24 cellular contexts compared by ENCODE assay signal in the genomic region with DNA sequence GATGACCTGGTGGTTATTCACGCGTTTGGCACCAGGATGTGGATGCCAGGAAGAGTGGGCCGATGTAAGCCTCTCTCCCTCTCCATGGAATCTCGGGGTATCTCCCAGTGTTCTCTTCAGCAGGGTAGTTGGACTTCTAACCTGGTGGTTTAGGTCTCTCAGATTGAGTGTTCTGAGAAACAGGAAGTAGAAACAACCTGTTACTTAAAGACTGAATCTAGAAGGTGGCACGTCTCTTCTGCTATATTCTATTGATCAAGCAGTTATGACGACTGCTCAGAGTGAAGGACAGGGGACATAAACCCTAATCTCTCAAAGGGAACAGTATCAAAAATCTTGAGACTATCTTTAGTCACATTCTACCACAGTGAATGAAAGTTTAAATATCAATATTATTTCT.
"Had no signal": no experiment of that assay in that cellular context is flagged by ENCODE, and none has a peak within 500 bp of the region (broad histone marks: within the 10 kb centered on the region; RNA-seq: fewer than 3 reads in every experiment).

No MANE protein-coding gene starts in this region.

- H3K27me3 ChIP-seq: left lung, neural progenitor cell, ovary, right atrium auricular region, right lobe of liver, tibial nerve, uterus had no signal

- H3K4me1 ChIP-seq: left lung, lower lobe of right lung, neural progenitor cell, right atrium auricular region, right lobe of liver, tibial nerve, uterus had no signal

- H3K27ac ChIP-seq: left lung, lower lobe of right lung, neural progenitor cell, ovary, right atrium auricular region, right lobe of liver, tibial nerve, uterus had no signal

- H3K9me3 ChIP-seq: ovary, right atrium auricular region, right lobe of liver, tibial nerve, uterus had no signal

- H3K4me3 ChIP-seq: left lung, lower lobe of right lung, neural progenitor cell, ovary, right atrium auricular region, right lobe of liver, smooth muscle cell, tibial nerve, uterus had no signal

- H3K36me3 ChIP-seq: left lung, lower lobe of right lung, neural progenitor cell, ovary, right atrium auricular region, right lobe of liver, tibial nerve, uterus had no signal

- ATAC-seq: left colon; left lung; lower lobe of right lung; natural killer cell; right lobe of liver; stimulated activated memory B cell treated with anti-CD40 and anti-IgM and Interleukin-4, amounts not matched to agents 10 μg/mL and 1 μg/mL and 100 μg/mL, for 72 hours; stimulated activated naive CD8-positive, alpha-beta T cell treated with anti-CD3 and anti-CD28 coated beads, Interleukin-15, amount 100 ng/mL, for 72 hours had no signal

- H2AFZ ChIP-seq: neural progenitor cell had no signal

- DNase-seq: hippocampal formation; kidney; left colon; left lung; lower lobe of right lung; mesendoderm; naive B cell; natural killer cell; nephron progenitor cell; ovary; right lobe of liver; stimulated activated CD4-positive, alpha-beta T cell treated with anti-CD3 and anti-CD28 coated beads, Interleukin-1b, Interleukin-23, amount 100 ng/mL, for 48 hours; stimulated activated CD4-positive, alpha-beta T cell treated with anti-CD3 and anti-CD28 coated beads, Interleukin-2, amount 100 ng/mL, for 48 hours; stimulated activated CD4-positive, alpha-beta T cell treated with anti-CD3 and anti-CD28 coated beads, Interleukin-4, amount 100 ng/mL, for 4 hours; stimulated activated CD8-positive, alpha-beta memory T cell treated with anti-CD3 and anti-CD28 coated beads, Interleukin-4, amount 100 ng/mL, for 48 hours; stimulated activated naive CD4-positive, alpha-beta T cell treated with Interleukin-2 at 50 U/mL for 16 hours; stimulated activated naive CD8-positive, alpha-beta T cell treated with anti-CD3 and anti-CD28 coated beads, Interleukin-15, amount 100 ng/mL, for 72 hours; substantia nigra; uterus had no signal

- H3K9ac ChIP-seq: neural progenitor cell had no signal

- H3K4me2 ChIP-seq: neural progenitor cell, smooth muscle cell had no signal
